Comparison of ENCODE assay signal across 1 cellular context in genomic region chr22:37016134-37016910, GRCh38.
TF ChIP-seq lines count a peak whose summit lies in the region.

No MANE protein-coding gene starts in this region.

TF ChIP-seq in K562, 482 proteins besides CTCF, POLR2A, EP300 and RAD21 (continued from another document):
- TF ChIP-seq TSHZ1 (CRISPR knock-in tag; IDR thresholded peaks at IDR 0.05): no peak
- TF ChIP-seq ETS1 (conservative IDR thresholded peaks at IDR 0.05; ENCODE audit: control insufficient read depth, low read depth, low read length): no peak
TF ChIP-seq in K562: peak in this region for 24.
